ENCODE assay signal across 27 cellular contexts in the genomic region with DNA sequence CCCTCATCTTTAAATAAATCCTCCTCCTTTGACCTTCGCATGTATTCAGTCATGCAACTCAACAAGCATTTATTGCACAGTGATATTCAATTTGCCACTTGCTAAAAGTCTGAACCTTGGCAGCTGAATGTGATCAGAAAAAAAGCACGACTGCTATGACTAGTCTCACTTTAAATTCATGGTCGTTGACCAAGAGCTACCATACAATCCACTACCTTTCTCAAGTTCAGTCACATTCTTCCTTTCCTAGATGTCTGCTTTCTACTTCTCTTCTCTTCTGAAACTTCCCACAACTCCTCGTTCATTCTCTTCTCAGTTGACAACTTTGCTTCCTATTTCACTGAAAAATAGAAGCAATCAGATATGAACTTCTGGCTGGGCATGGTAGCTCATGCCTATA.
A peak's percentile ranks its signal among the peaks of the same experiment; 100 is the strongest.
DNase-seq lines count a peak whose midpoint lies in the region; ATAC-seq and TF ChIP-seq lines count a peak whose summit lies in the region.
"Had no signal": no experiment of that assay in that cellular context is flagged by ENCODE, and none has a peak within 500 bp of the region (broad histone marks: within the 10 kb centered on the region; RNA-seq: fewer than 3 reads in every experiment).

No MANE protein-coding gene starts in this region.

- no peak for DNase-seq in stimulated activated effector memory CD8-positive, alpha-beta T cell treated with anti-CD3 and anti-CD28 coated beads, Interleukin-12 subunit alpha, Interleukin-12 subunit beta, amount 100 ng/mL, for 72 hours (ENCODE audit: low spot score in 2 of 2)
- DNase-seq in brain microvascular endothelial cell (no peak), NCI-H1092 (lab: John Stamatoyannopoulos, UW) (no peak), epidermal melanocyte (ENCODE audit: insufficient read length, low spot score) (no peak)
- DNase-seq: activated CD4-positive, alpha-beta T cell treated with anti-CD3 and anti-CD28 coated beads, Interleukin-2, amount 50 U/mL, for 4 hours; activated naive CD4-positive, alpha-beta T cell treated with anti-CD3 and anti-CD28 coated beads for 36 hours; DMS153; GOT3; immature natural killer cell; left cardiac atrium; natural killer cell; NCI-H1417 treated with DMSO at 0.1 percent for 48 hours; NCI-H2081; NCI-H526 treated with DMSO at 0.1 percent for 48 hours; nucleus accumbens; SHP77 treated with DMSO at 0.1 percent for 48 hours; stimulated activated CD4-positive, alpha-beta T cell treated with anti-CD3 and anti-CD28 coated beads, Interleukin-4, amount 100 ng/mL, for 1 hour; trophoblast cell had no signal

- H3K27ac Mint-ChIP-seq in stimulated activated effector memory CD8-positive, alpha-beta T cell treated with anti-CD3 and anti-CD28 coated beads, Interleukin-12 subunit alpha, Interleukin-12 subunit beta, amount 100 ng/mL, for 72 hours = no peak overlapping the region
- H3K27ac Mint-ChIP-seq: activated naive CD4-positive, alpha-beta T cell treated with anti-CD3 and anti-CD28 coated beads for 36 hours; activated T-helper 1 cell treated with anti-CD3 and anti-CD28 coated beads, Interleukin-12 subunit alpha, Interleukin-12 subunit beta, Interleukin-2, Interleukin-4 antibody, amounts not matched to agents 30 ng/mL and 10 ng/mL and 1 ng/mL, durations not matched to agents 14 hours and 24 hours and 36 hours; natural killer cell had no signal

- no peak for TF ChIP-seq CTCF in brain microvascular endothelial cell (IDR thresholded peaks at IDR 0.05; ENCODE audit: low read depth, low read length, missing control alignments)

- H3K27ac ChIP-seq in brain microvascular endothelial cell = no peak overlapping the region
- H3K27ac ChIP-seq: BLaER1, prostate gland had no signal

- H3K9me3 Mint-ChIP-seq in stimulated activated effector memory CD8-positive, alpha-beta T cell treated with anti-CD3 and anti-CD28 coated beads, Interleukin-12 subunit alpha, Interleukin-12 subunit beta, amount 100 ng/mL, for 72 hours = no peaks in the 10 kb centered on the region
- H3K9me3 Mint-ChIP-seq: activated naive CD4-positive, alpha-beta T cell treated with anti-CD3 and anti-CD28 coated beads for 36 hours; activated T-helper 1 cell treated with anti-CD3 and anti-CD28 coated beads, Interleukin-12 subunit alpha, Interleukin-12 subunit beta, Interleukin-2, Interleukin-4 antibody, amounts not matched to agents 30 ng/mL and 10 ng/mL and 1 ng/mL, durations not matched to agents 14 hours and 24 hours and 36 hours; dendritic cell treated with granulocyte-macrophage colony-stimulating factor and Interleukin-4, amounts not matched to agents 40 ng/mL and 50 ng/mL, for 4 days; immature natural killer cell; natural killer cell had no signal

- no peak overlapping the region for H3K4me3 ChIP-seq in brain microvascular endothelial cell (ENCODE audit: low read depth, low read length)
- H3K4me3 ChIP-seq: BLaER1, lung, prostate gland had no signal

- in situ Hi-C loops in brain microvascular endothelial cell (cut with HindIII; ENCODE audit: low pct_ligation_motif_present, low sequenced_read_pairs) = no loop called here

- no peak overlapping the region for H3K4me3 Mint-ChIP-seq in stimulated activated effector memory CD8-positive, alpha-beta T cell treated with anti-CD3 and anti-CD28 coated beads, Interleukin-12 subunit alpha, Interleukin-12 subunit beta, amount 100 ng/mL, for 72 hours
- H3K4me3 Mint-ChIP-seq: activated naive CD4-positive, alpha-beta T cell treated with anti-CD3 and anti-CD28 coated beads for 36 hours; activated T-helper 1 cell treated with anti-CD3 and anti-CD28 coated beads, Interleukin-12 subunit alpha, Interleukin-12 subunit beta, Interleukin-2, Interleukin-4 antibody, amounts not matched to agents 30 ng/mL and 10 ng/mL and 1 ng/mL, durations not matched to agents 14 hours and 24 hours and 36 hours; dendritic cell treated with granulocyte-macrophage colony-stimulating factor and Interleukin-4, amounts not matched to agents 40 ng/mL and 50 ng/mL, for 4 days; immature natural killer cell; natural killer cell had no signal

- H3K27me3 ChIP-seq in brain microvascular endothelial cell (replicated peaks) = no peaks in the 10 kb centered on the region
- H3K27me3 ChIP-seq: BLaER1 had no signal

- no peaks in the 10 kb centered on the region for H3K36me3 ChIP-seq in brain microvascular endothelial cell (replicated peaks)
- H3K36me3 ChIP-seq: BLaER1, prostate gland had no signal

- H3K4me1 Mint-ChIP-seq in stimulated activated effector memory CD8-positive, alpha-beta T cell treated with anti-CD3 and anti-CD28 coated beads, Interleukin-12 subunit alpha, Interleukin-12 subunit beta, amount 100 ng/mL, for 72 hours = peaks cover 26% of the 10 kb centered on the region
- H3K4me1 Mint-ChIP-seq: immature natural killer cell had no signal

- no peaks in the 10 kb centered on the region for H3K36me3 Mint-ChIP-seq in stimulated activated effector memory CD8-positive, alpha-beta T cell treated with anti-CD3 and anti-CD28 coated beads, Interleukin-12 subunit alpha, Interleukin-12 subunit beta, amount 100 ng/mL, for 72 hours
- H3K36me3 Mint-ChIP-seq: immature natural killer cell, natural killer cell had no signal

- peak; percentile 53 for ATAC-seq in GM18868 (IDR thresholded peaks at IDR 0.05; ENCODE audit: unreplicated experiment)
- peak; percentile 47 for ATAC-seq in GM21390 (IDR thresholded peaks at IDR 0.05; ENCODE audit: unreplicated experiment)
- ATAC-seq in HG02981 (IDR thresholded peaks at IDR 0.05; ENCODE audit: unreplicated experiment) = peak; percentile 36
- ATAC-seq in stimulated activated effector memory CD8-positive, alpha-beta T cell treated with anti-CD3 and anti-CD28 coated beads, Interleukin-12 subunit alpha, Interleukin-12 subunit beta, amount 100 ng/mL, for 72 hours = peak; percentile 54
- ATAC-seq: activated CD4-positive, CD25-positive, alpha-beta regulatory T cell treated with anti-CD3 and anti-CD28 coated beads, Interleukin-2, amount 50 U/mL, for 24 hours; left cardiac atrium; natural killer cell had no signal
